25 cellular contexts compared by ENCODE assay signal in the genomic region with DNA sequence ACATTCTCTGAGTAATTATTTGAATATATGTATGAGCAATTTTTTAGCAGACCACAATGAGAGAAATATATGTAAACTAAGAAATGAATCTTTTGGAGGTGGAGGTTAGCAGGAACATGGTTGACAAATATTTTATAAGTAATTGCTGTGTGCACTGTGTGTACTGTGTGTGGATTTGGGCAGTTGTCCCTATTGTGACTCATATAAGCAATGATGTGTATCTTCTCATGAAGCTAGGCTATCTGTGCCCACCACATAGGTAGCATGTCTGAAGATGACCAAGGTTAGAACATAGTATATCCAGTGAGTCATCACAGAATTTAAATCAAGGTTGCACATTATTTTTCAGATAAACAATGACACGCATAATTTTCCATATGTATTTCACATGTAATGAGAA.
"Had no signal": no experiment of that assay in that cellular context is flagged by ENCODE, and none has a peak within 500 bp of the region (broad histone marks: within the 10 kb centered on the region; RNA-seq: fewer than 3 reads in every experiment).

No MANE protein-coding gene starts in this region.

- H3K27ac ChIP-seq: hepatocyte, left ventricle myocardium inferior, ovary, psoas muscle, right atrium auricular region, skin epidermis, stomach, suprapubic skin, transverse colon, vagina had no signal

- H3K4me3 ChIP-seq: hepatocyte, left ventricle myocardium inferior, ovary, psoas muscle, right atrium auricular region, skin epidermis, stomach, suprapubic skin, transverse colon, vagina had no signal

- H3K4me1 ChIP-seq: left ventricle myocardium inferior, psoas muscle, right atrium auricular region, stomach, suprapubic skin, transverse colon, vagina had no signal

- H2AFZ ChIP-seq: hepatocyte had no signal

- H3K79me2 ChIP-seq: hepatocyte had no signal

- DNase-seq: activated CD4-positive, alpha-beta memory T cell treated with anti-CD3 and anti-CD28 coated beads, Interleukin-2, amount 10 ng/mL, durations not matched to agents 7 days and 5 days; activated CD4-positive, alpha-beta T cell treated with anti-CD3 and anti-CD28 coated beads, Interleukin-2, amount 10 ng/mL, durations not matched to agents 24 days and 14 days; activated effector memory CD4-positive, alpha-beta T cell treated with Interleukin-2 at 50 U/mL for 16 hours; activated naive CD4-positive, alpha-beta T cell treated with anti-CD3 and anti-CD28 coated beads for 36 hours; activated T-cell treated with anti-CD3 and anti-CD28 coated beads, Interleukin-2, amount 50 U/mL, for 72 hours; amygdala; dermis blood vessel endothelial cell; effector CD8-positive, alpha-beta T cell; foreskin melanocyte; glutamatergic neuron; immature natural killer cell; kidney glomerular epithelial cell; left ventricle myocardium inferior; natural killer cell; ovary; psoas muscle; stomach; transverse colon had no signal

- H3K4me2 ChIP-seq: hepatocyte had no signal

- ATAC-seq: activated CD4-positive, CD25-positive, alpha-beta regulatory T cell treated with anti-CD3 and anti-CD28 coated beads, Interleukin-2, amount 50 U/mL, for 24 hours; activated T-cell treated with anti-CD3 and anti-CD28 coated beads, Interleukin-2, amount 50 U/mL, for 72 hours; natural killer cell; psoas muscle; stimulated activated memory B cell treated with anti-CD40 and anti-IgM and Interleukin-4, amounts not matched to agents 10 μg/mL and 1 μg/mL and 100 μg/mL, for 72 hours had no signal

- H3K27me3 ChIP-seq: hepatocyte, ovary, right atrium auricular region, stomach, suprapubic skin, transverse colon, vagina had no signal

- H3K36me3 ChIP-seq: left ventricle myocardium inferior, ovary, right atrium auricular region, stomach, suprapubic skin, transverse colon, vagina had no signal

- H3K9me3 ChIP-seq: ovary, psoas muscle, right atrium auricular region, suprapubic skin, vagina had no signal
